ENCODE assay signal across 29 cellular contexts in the genomic region with DNA sequence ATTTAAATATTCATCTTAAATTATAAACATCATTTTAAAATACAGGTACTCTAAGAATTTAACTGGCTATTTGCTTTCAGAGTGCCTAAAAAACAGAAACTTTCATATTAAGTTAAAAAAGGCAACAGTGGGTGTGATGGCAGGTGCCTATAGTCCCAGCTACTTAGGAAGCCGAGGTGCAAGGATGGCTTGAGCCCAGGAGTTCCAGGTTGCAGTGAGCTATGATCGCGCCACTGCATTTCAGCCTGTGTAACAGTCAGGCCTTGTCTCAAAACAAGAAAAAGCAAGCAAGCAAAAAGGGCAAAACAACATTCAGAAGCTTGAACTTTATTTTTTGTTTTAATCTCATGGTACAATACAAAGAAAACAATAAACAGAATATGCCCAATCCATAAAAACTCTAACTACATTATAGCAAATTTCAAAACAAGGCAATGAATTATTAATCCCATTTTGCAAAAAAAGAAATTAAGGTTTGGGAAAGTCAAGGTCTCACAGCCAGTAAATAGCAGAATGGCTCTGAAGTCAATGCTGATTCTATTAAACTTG. TPM values are rescaled to one million over a fixed set of nuclear protein-coding genes. Genes with fewer than 3 reads are reported as not detected.
"Had no signal": no experiment of that assay in that cellular context is flagged by ENCODE, and none has a peak within 500 bp of the region (broad histone marks: within the 10 kb centered on the region; RNA-seq: fewer than 3 reads in every experiment).

No MANE protein-coding gene starts in this region.

- H3K9me3 Mint-ChIP-seq: natural killer cell; stimulated activated effector memory CD8-positive, alpha-beta T cell treated with anti-CD3 and anti-CD28 coated beads, Interleukin-12 subunit alpha, Interleukin-12 subunit beta, amount 100 ng/mL, for 72 hours; stimulated activated naive B cell treated with anti-CD40 and anti-IgM and Interleukin-4, amounts not matched to agents 10 μg/mL and 1 μg/mL and 100 μg/mL, for 72 hours; stimulated activated naive CD8-positive, alpha-beta T cell treated with anti-CD3 and anti-CD28 coated beads, Interleukin-15, Interleukin-2, amounts not matched to agents 100 ng/mL and 50 ng/mL, for 24 hours had no signal

- H2AFZ ChIP-seq: neural progenitor cell, parathyroid adenoma had no signal

- H3K4me3 Mint-ChIP-seq: natural killer cell; nephron; neural progenitor cell; stimulated activated effector memory CD8-positive, alpha-beta T cell treated with anti-CD3 and anti-CD28 coated beads, Interleukin-12 subunit alpha, Interleukin-12 subunit beta, amount 100 ng/mL, for 72 hours; stimulated activated naive B cell treated with anti-CD40 and anti-IgM and Interleukin-4, amounts not matched to agents 10 μg/mL and 1 μg/mL and 100 μg/mL, for 72 hours; stimulated activated naive CD8-positive, alpha-beta T cell treated with anti-CD3 and anti-CD28 coated beads, Interleukin-15, Interleukin-2, amounts not matched to agents 100 ng/mL and 50 ng/mL, for 24 hours had no signal

- H3K4me2 ChIP-seq: neural progenitor cell had no signal

- DNase-seq: natural killer cell; occipital lobe; ovary; posterior cingulate gyrus; psoas muscle; right cardiac atrium; right lobe of liver; sigmoid colon; small intestine; stimulated activated CD4-positive, alpha-beta T cell treated with anti-CD3 and anti-CD28 coated beads, Interleukin-15, amount 100 ng/mL, for 24 hours; stimulated activated CD4-positive, alpha-beta T cell treated with anti-CD3 and anti-CD28 coated beads, Interleukin-2, amount 100 ng/mL, for 24 hours; stimulated activated CD4-positive, alpha-beta T cell treated with anti-CD3 and anti-CD28 coated beads, Interleukin-2, amount 100 ng/mL, for 48 hours; stimulated activated CD4-positive, alpha-beta T cell treated with anti-CD3 and anti-CD28 coated beads, Interleukin-4, amount 100 ng/mL, for 24 hours; stimulated activated naive B cell treated with anti-CD40 and anti-IgM and Interleukin-4, amounts not matched to agents 10 μg/mL and 1 μg/mL and 100 μg/mL, for 72 hours; stimulated activated naive CD4-positive, alpha-beta T cell treated with Interleukin-2 at 50 U/mL for 16 hours; stomach; substantia nigra; testis; tibial artery; transverse colon; upper lobe of left lung had no signal

- H3K36me3 Mint-ChIP-seq: natural killer cell; stimulated activated effector memory CD8-positive, alpha-beta T cell treated with anti-CD3 and anti-CD28 coated beads, Interleukin-12 subunit alpha, Interleukin-12 subunit beta, amount 100 ng/mL, for 72 hours; stimulated activated naive B cell treated with anti-CD40 and anti-IgM and Interleukin-4, amounts not matched to agents 10 μg/mL and 1 μg/mL and 100 μg/mL, for 72 hours had no signal

- H3K27me3 Mint-ChIP-seq: progenitor cell of endocrine pancreas; stimulated activated naive B cell treated with anti-CD40 and anti-IgM and Interleukin-4, amounts not matched to agents 10 μg/mL and 1 μg/mL and 100 μg/mL, for 72 hours had no signal

- H3K27ac Mint-ChIP-seq: natural killer cell; nephron; neural progenitor cell; progenitor cell of endocrine pancreas; stimulated activated effector memory CD8-positive, alpha-beta T cell treated with anti-CD3 and anti-CD28 coated beads, Interleukin-12 subunit alpha, Interleukin-12 subunit beta, amount 100 ng/mL, for 72 hours; stimulated activated naive B cell treated with anti-CD40 and anti-IgM and Interleukin-4, amounts not matched to agents 10 μg/mL and 1 μg/mL and 100 μg/mL, for 72 hours; stimulated activated naive CD8-positive, alpha-beta T cell treated with anti-CD3 and anti-CD28 coated beads, Interleukin-15, Interleukin-2, amounts not matched to agents 100 ng/mL and 50 ng/mL, for 24 hours had no signal

- H3K4me1 ChIP-seq: neural progenitor cell, parathyroid adenoma, right lobe of liver, vagina had no signal

- ATAC-seq: natural killer cell; psoas muscle; right cardiac atrium; right lobe of liver; stimulated activated effector memory CD8-positive, alpha-beta T cell treated with anti-CD3 and anti-CD28 coated beads, Interleukin-12 subunit alpha, Interleukin-12 subunit beta, amount 100 ng/mL, for 72 hours; stimulated activated naive B cell treated with anti-CD40 and anti-IgM and Interleukin-4, amounts not matched to agents 10 μg/mL and 1 μg/mL and 100 μg/mL, for 72 hours had no signal

- H3K9me3 ChIP-seq: ovary, psoas muscle, right lobe of liver, sigmoid colon, stomach, suprapubic skin, testis, tibial artery, transverse colon, upper lobe of left lung, vagina had no signal

- H3K4me3 ChIP-seq: neural progenitor cell, ovary, psoas muscle, right lobe of liver, sigmoid colon, stomach, suprapubic skin, testis, tibial artery, transverse colon, upper lobe of left lung, vagina had no signal

- H3K9ac ChIP-seq: neural progenitor cell, parathyroid adenoma had no signal

- H3K27me3 ChIP-seq: neural progenitor cell, ovary, right lobe of liver, sigmoid colon, stomach, suprapubic skin, testis, tibial artery, transverse colon, upper lobe of left lung, vagina had no signal

- H3K36me3 ChIP-seq: ovary, right lobe of liver, sigmoid colon, suprapubic skin, tibial artery, transverse colon, upper lobe of left lung, vagina had no signal

- H3K27ac ChIP-seq: neural progenitor cell, ovary, parathyroid adenoma, psoas muscle, right lobe of liver, stomach, suprapubic skin, tibial artery, transverse colon, upper lobe of left lung, vagina had no signal

- H3K4me1 Mint-ChIP-seq: natural killer cell; neural progenitor cell; stimulated activated effector memory CD8-positive, alpha-beta T cell treated with anti-CD3 and anti-CD28 coated beads, Interleukin-12 subunit alpha, Interleukin-12 subunit beta, amount 100 ng/mL, for 72 hours had no signal

RNA-seq across cellular contexts. Expression of a gene that starts 15.2 kb away (rescaled TPM):
- total RNA-seq: natural killer cell had no signal
